Comparison of ENCODE assay signal across 16 cellular contexts in genomic region chr3:9746330-9746729, GRCh38. TPM values are rescaled to one million over a fixed set of nuclear protein-coding genes. Genes with fewer than 3 reads are reported as not detected.
DNase-seq lines count a peak whose midpoint lies in the region; ATAC-seq, FAIRE-seq and TF ChIP-seq lines count a peak whose summit lies in the region.
"Had no signal": no experiment of that assay in that cellular context is flagged by ENCODE, and none has a peak within 500 bp of the region (broad histone marks: within the 10 kb centered on the region; RNA-seq: fewer than 3 reads in every experiment).

No MANE protein-coding gene starts in this region.

- H4K20me1 ChIP-seq in endothelial cell of umbilical vein (replicated peaks; ENCODE audit: control insufficient read depth, extremely low read depth, insufficient read depth, low read length) = no peaks in the 10 kb centered on the region

- POLR2A ChIA-PET in endothelial cell of umbilical vein (lab: Charles Lee) = no interaction called here

- dilution Hi-C loops in endothelial cell of umbilical vein (cut with MboI; ENCODE audit: extremely low pct_ligation_motif_present, low sequenced_read_pairs) = no loop called here

- CTCF ChIA-PET in endothelial cell of umbilical vein (lab: Charles Lee) = interaction anchor here (1.0 to 1.3 kb wide), 2 partner anchors 9 to 30 kb away, joined by 3 read pairs; no protein-coding TSS in a partner anchor

- H3K9me1 ChIP-seq in endothelial cell of umbilical vein (replicated peaks; ENCODE audit: control insufficient read depth, extremely low read depth, insufficient read depth, low read length) = no peaks in the 10 kb centered on the region

- H3K27ac ChIP-seq in endothelial cell of umbilical vein (ENCODE audit: insufficient read depth, low read depth, low read length) = peak overlapping the region; percentile 19
- H3K27ac ChIP-seq: foreskin keratinocyte, neutrophil, suprapubic skin had no signal

- no peaks in the 10 kb centered on the region for H3K27me3 ChIP-seq in endothelial cell of umbilical vein (ENCODE audit: control insufficient read depth in 2 of 2, insufficient read depth in 2 of 2, low read length in 2 of 2)
- H3K27me3 ChIP-seq: foreskin keratinocyte, neutrophil, suprapubic skin had no signal

- intact Hi-C loops in endothelial cell of umbilical vein (cut with micrococcal nuclease) = no loop called here

- H3K27me3 Mint-ChIP-seq in activated T-cell treated with anti-CD3 and anti-CD28 coated beads, Interleukin-2, amount 50 U/mL, for 24 hours = no peaks in the 10 kb centered on the region

- peaks cover 10% of the 10 kb centered on the region for H3K79me2 ChIP-seq in endothelial cell of umbilical vein (ENCODE audit: control insufficient read depth, insufficient read depth, low read length)

- no peak for TF ChIP-seq CTCF in endothelial cell of umbilical vein (IDR thresholded peaks at IDR 0.05; ENCODE audit: extremely low read depth in 1 of 2, insufficient read depth in 1 of 2, low read depth in 1 of 2, low read length in 2 of 2)
- TF ChIP-seq CTCF in D721Med (IDR thresholded peaks at IDR 0.05; ENCODE audit: insufficient read depth, missing control alignments) = no peak

- TF ChIP-seq POLR2A in endothelial cell of umbilical vein (IDR thresholded peaks at IDR 0.05; ENCODE audit: low read depth, low read length) = no peak

- peaks cover 30% of the 10 kb centered on the region for H3K4me1 ChIP-seq in endothelial cell of umbilical vein (ENCODE audit: control insufficient read depth, extremely low read depth, insufficient read depth, low read length)
- H3K4me1 ChIP-seq: foreskin keratinocyte had no signal

- H3K27ac Mint-ChIP-seq in activated T-cell treated with anti-CD3 and anti-CD28 coated beads, Interleukin-2, amount 50 U/mL, for 24 hours = peak overlapping the region; percentile 84
- H3K27ac Mint-ChIP-seq: H9 had no signal

- no peak overlapping the region for H3K4me3 ChIP-seq in endothelial cell of umbilical vein (replicated peaks in 1 of 3; ENCODE audit: insufficient read depth in 1 of 3, low read depth in 1 of 3, low read length in 3 of 3)
- H3K4me3 ChIP-seq: suprapubic skin had no signal

- peak; percentile 64 for FAIRE-seq in endothelial cell of umbilical vein (lab: Jason Lieb, UNC)
- no peak for FAIRE-seq in D721Med (lab: Jason Lieb, UNC)

- H2AFZ ChIP-seq in endothelial cell of umbilical vein (ENCODE audit: low read depth, low read length) = no peak overlapping the region

- ATAC-seq in GM19035 (IDR thresholded peaks at IDR 0.05; ENCODE audit: unreplicated experiment) = no peak
- ATAC-seq: foreskin keratinocyte had no signal

- H3K36me3 Mint-ChIP-seq in activated T-cell treated with anti-CD3 and anti-CD28 coated beads, Interleukin-2, amount 50 U/mL, for 24 hours (ENCODE audit: low read depth) = peaks cover 100% of the 10 kb centered on the region

- DNase-seq in activated T-cell treated with anti-CD3 and anti-CD28 coated beads, Interleukin-2, amount 50 U/mL, for 24 hours = no peak
- no peak for DNase-seq in activated T-cell treated with anti-CD3 and anti-CD28 coated beads, Interleukin-2, amount 50 U/mL, for 1 hour
- DNase-seq in RPMI7951 (ENCODE audit: low read depth) (peak; percentile 89), endothelial cell of umbilical vein (ENCODE audit: low read depth, low spot score) (peak; percentile 74), GOT3 (lab: John Stamatoyannopoulos, UW) (no peak), D721Med (ENCODE audit: insufficient read length, low spot score) (no peak)
- DNase-seq in stimulated activated CD8-positive, alpha-beta memory T cell treated with anti-CD3 and anti-CD28 coated beads, Interleukin-4, amount 100 ng/mL, for 24 hours (ENCODE audit: low read depth) = peak; percentile 15
- DNase-seq: caudate nucleus; foreskin keratinocyte; H9; KG1; kidney glomerular epithelial cell; stimulated activated CD4-positive, alpha-beta T cell treated with anti-CD3 and anti-CD28 coated beads, Interleukin-2, amount 100 ng/mL, for 24 hours had no signal

- H3K4me2 ChIP-seq in endothelial cell of umbilical vein (ENCODE audit: insufficient read depth, low read length) = peak overlapping the region; percentile 15

- peaks cover 23 to 63% of the 10 kb centered on the region in 2 experiments for H3K36me3 ChIP-seq in endothelial cell of umbilical vein (ENCODE audit: control insufficient read depth in 2 of 2, extremely low read depth in 1 of 2, insufficient read depth in 2 of 2, low read length in 2 of 2)

- no peak overlapping the region for H3K4me3 Mint-ChIP-seq in activated T-cell treated with anti-CD3 and anti-CD28 coated beads, Interleukin-2, amount 50 U/mL, for 24 hours
- H3K4me3 Mint-ChIP-seq: H9 had no signal

- no TSS peak for BruUV-seq in endothelial cell of umbilical vein (replicated peaks; lab: Mats Ljungman, UMichigan)

- peaks cover 34% of the 10 kb centered on the region for H3K4me1 Mint-ChIP-seq in activated T-cell treated with anti-CD3 and anti-CD28 coated beads, Interleukin-2, amount 50 U/mL, for 24 hours (ENCODE audit: low read depth)

- H3K9me3 Mint-ChIP-seq in activated T-cell treated with anti-CD3 and anti-CD28 coated beads, Interleukin-2, amount 50 U/mL, for 24 hours = no peaks in the 10 kb centered on the region
- H3K9me3 Mint-ChIP-seq: H9 had no signal

- no peaks in the 10 kb centered on the region for H3K9me3 ChIP-seq in endothelial cell of umbilical vein (replicated peaks; ENCODE audit: control insufficient read depth, insufficient read depth, low read length)
- H3K9me3 ChIP-seq: neutrophil, suprapubic skin had no signal

- no peak overlapping the region for H3K9ac ChIP-seq in endothelial cell of umbilical vein (replicated peaks; ENCODE audit: extremely low read depth, insufficient read depth, low read length)

TF ChIP-seq in endothelial cell of umbilical vein, 7 proteins besides CTCF, POLR2A, EP300 and RAD21 (continues in another document):
- TF ChIP-seq EZH2 (IDR thresholded peaks at IDR 0.05; ENCODE audit: borderline replicate concordance, low read depth, low read length, severe bottlenecking) (no peak), MAX (IDR thresholded peaks at IDR 0.05; ENCODE audit: insufficient read depth, insufficient read length) (no peak)

RNA-seq across cellular contexts. Expression of gene OGG1, which starts 3.4 kb away (rescaled TPM):
- 31.2 and 34.4 TPM in 2 replicates for total RNA-seq in RPMI7951 (2014; rRNA removed; shearing (Covaris generic))
- 24.1 and 27.2 TPM in 2 replicates for total RNA-seq in endothelial cell of umbilical vein
- 32.1 and 36.2 TPM in 2 replicates for polyA plus RNA-seq in endothelial cell of umbilical vein
- polyA plus RNA-seq in endothelial cell of umbilical vein (2011; cell fraction: cytosol; rRNA removed) = 25.8 and 27.0 TPM in 2 replicates
- 36.0 and 36.3 TPM in 2 replicates for polyA plus RNA-seq in endothelial cell of umbilical vein (2011; cell fraction: nucleus; rRNA removed)
- 14.5 and 19.7 TPM in 2 replicates for polyA plus RNA-seq in endothelial cell of umbilical vein (2012)
- polyA minus RNA-seq in endothelial cell of umbilical vein = 49.9 and 61.9 TPM in 2 replicates
- 25.4 TPM for polyA minus RNA-seq in endothelial cell of umbilical vein (2011; cell fraction: cytosol; rRNA and poly(A)+ RNA removed)
- polyA minus RNA-seq in endothelial cell of umbilical vein (2011; cell fraction: nucleus; rRNA and poly(A)+ RNA removed) = 37.2 and 41.7 TPM in 2 replicates

RNA-seq across cellular contexts. Expression of gene BRPF1, which starts 14.8 kb away (rescaled TPM):
- 14.2 and 15.2 TPM in 2 replicates for total RNA-seq in RPMI7951 (2014; rRNA removed; shearing (Covaris generic))
- 23.2 and 26.2 TPM in 2 replicates for total RNA-seq in endothelial cell of umbilical vein
- polyA plus RNA-seq in endothelial cell of umbilical vein = 12.5 and 13.8 TPM in 2 replicates
- polyA plus RNA-seq in endothelial cell of umbilical vein (2011; cell fraction: cytosol; rRNA removed) = 12.4 and 13.7 TPM in 2 replicates
- polyA plus RNA-seq in endothelial cell of umbilical vein (2011; cell fraction: nucleus; rRNA removed) = 34.9 and 37.8 TPM in 2 replicates
- polyA plus RNA-seq in endothelial cell of umbilical vein (2012) = 12.4 and 13.5 TPM in 2 replicates
- 18.6 and 18.7 TPM in 2 replicates for polyA minus RNA-seq in endothelial cell of umbilical vein
- polyA minus RNA-seq in endothelial cell of umbilical vein (2011; cell fraction: cytosol; rRNA and poly(A)+ RNA removed) = 13.8 TPM
- polyA minus RNA-seq in endothelial cell of umbilical vein (2011; cell fraction: nucleus; rRNA and poly(A)+ RNA removed) = 15.6 and 22.6 TPM in 2 replicates

RNA-seq across cellular contexts. Expression of gene CAMK1, which starts 23.4 kb away (rescaled TPM):
- total RNA-seq in RPMI7951 (2014; rRNA removed; shearing (Covaris generic)) = 40.4 and 46.9 TPM in 2 replicates
- total RNA-seq in endothelial cell of umbilical vein = 23.5 and 25.7 TPM in 2 replicates
- polyA plus RNA-seq in endothelial cell of umbilical vein = 24.4 and 28.4 TPM in 2 replicates
- 27.5 and 32.0 TPM in 2 replicates for polyA plus RNA-seq in endothelial cell of umbilical vein (2011; cell fraction: cytosol; rRNA removed)
- polyA plus RNA-seq in endothelial cell of umbilical vein (2011; cell fraction: nucleus; rRNA removed) = 23.2 and 25.2 TPM in 2 replicates
- polyA plus RNA-seq in endothelial cell of umbilical vein (2012) = 21.5 and 22.5 TPM in 2 replicates
- polyA minus RNA-seq in endothelial cell of umbilical vein = 15.4 and 16.6 TPM in 2 replicates
- 2.2 TPM for polyA minus RNA-seq in endothelial cell of umbilical vein (2011; cell fraction: cytosol; rRNA and poly(A)+ RNA removed)
- 5.2 and 8.0 TPM in 2 replicates for polyA minus RNA-seq in endothelial cell of umbilical vein (2011; cell fraction: nucleus; rRNA and poly(A)+ RNA removed)

RNA-seq across cellular contexts. Expression of gene CPNE9, which starts 42.7 kb away (rescaled TPM):
- total RNA-seq in RPMI7951 (2014; rRNA removed; shearing (Covaris generic)) = not detected in 2 replicates
- total RNA-seq in endothelial cell of umbilical vein = not detected in 2 replicates
- polyA plus RNA-seq in endothelial cell of umbilical vein = not detected in 2 replicates
- polyA plus RNA-seq in endothelial cell of umbilical vein (2011; cell fraction: cytosol; rRNA removed) = not detected in 2 replicates
- 0.13 and 0.26 TPM in 2 replicates for polyA plus RNA-seq in endothelial cell of umbilical vein (2011; cell fraction: nucleus; rRNA removed)
- not detected in 2 replicates for polyA plus RNA-seq in endothelial cell of umbilical vein (2012)
- not detected in 2 replicates for polyA minus RNA-seq in endothelial cell of umbilical vein
- polyA minus RNA-seq in endothelial cell of umbilical vein (2011; cell fraction: cytosol; rRNA and poly(A)+ RNA removed) = not detected
- polyA minus RNA-seq in endothelial cell of umbilical vein (2011; cell fraction: nucleus; rRNA and poly(A)+ RNA removed) = not detected in 2 replicates
- total RNA-seq: foreskin keratinocyte had no signal
- polyA plus RNA-seq: foreskin keratinocyte had no signal

RNA-seq across cellular contexts. Expression of gene TADA3, which starts 45.9 kb away (rescaled TPM):
- 99.1 and 107 TPM in 2 replicates for total RNA-seq in RPMI7951 (2014; rRNA removed; shearing (Covaris generic))
- 31.0 and 31.3 TPM in 2 replicates for total RNA-seq in endothelial cell of umbilical vein
- polyA plus RNA-seq in endothelial cell of umbilical vein = 27.8 and 29.6 TPM in 2 replicates
- polyA plus RNA-seq in endothelial cell of umbilical vein (2011; cell fraction: cytosol; rRNA removed) = 31.2 and 37.0 TPM in 2 replicates
- polyA plus RNA-seq in endothelial cell of umbilical vein (2011; cell fraction: nucleus; rRNA removed) = 20.8 and 21.0 TPM in 2 replicates
- 20.0 and 24.6 TPM in 2 replicates for polyA plus RNA-seq in endothelial cell of umbilical vein (2012)
- 20.5 and 20.7 TPM in 2 replicates for polyA minus RNA-seq in endothelial cell of umbilical vein
- polyA minus RNA-seq in endothelial cell of umbilical vein (2011; cell fraction: cytosol; rRNA and poly(A)+ RNA removed) = 25.8 TPM
- 8.2 and 8.4 TPM in 2 replicates for polyA minus RNA-seq in endothelial cell of umbilical vein (2011; cell fraction: nucleus; rRNA and poly(A)+ RNA removed)

Comparison
In these comparisons a context has a peak if more than half of its experiments do, and no peak if none do; other contexts are left out.
1. DNase-seq: peak in RPMI7951 (single experiment), endothelial cell of umbilical vein (single experiment) and stimulated activated CD8-positive, alpha-beta memory T cell treated with anti-CD3 and anti-CD28 coated beads, Interleukin-4, amount 100 ng/mL, for 24 hours (single experiment); none in activated T-cell treated with anti-CD3 and anti-CD28 coated beads, Interleukin-2, amount 50 U/mL, for 24 hours (single experiment), activated T-cell treated with anti-CD3 and anti-CD28 coated beads, Interleukin-2, amount 50 U/mL, for 1 hour (single experiment), GOT3 (single experiment) and D721Med (single experiment).